Comparison of ENCODE assay signal across 8 cellular contexts in the genomic region with DNA sequence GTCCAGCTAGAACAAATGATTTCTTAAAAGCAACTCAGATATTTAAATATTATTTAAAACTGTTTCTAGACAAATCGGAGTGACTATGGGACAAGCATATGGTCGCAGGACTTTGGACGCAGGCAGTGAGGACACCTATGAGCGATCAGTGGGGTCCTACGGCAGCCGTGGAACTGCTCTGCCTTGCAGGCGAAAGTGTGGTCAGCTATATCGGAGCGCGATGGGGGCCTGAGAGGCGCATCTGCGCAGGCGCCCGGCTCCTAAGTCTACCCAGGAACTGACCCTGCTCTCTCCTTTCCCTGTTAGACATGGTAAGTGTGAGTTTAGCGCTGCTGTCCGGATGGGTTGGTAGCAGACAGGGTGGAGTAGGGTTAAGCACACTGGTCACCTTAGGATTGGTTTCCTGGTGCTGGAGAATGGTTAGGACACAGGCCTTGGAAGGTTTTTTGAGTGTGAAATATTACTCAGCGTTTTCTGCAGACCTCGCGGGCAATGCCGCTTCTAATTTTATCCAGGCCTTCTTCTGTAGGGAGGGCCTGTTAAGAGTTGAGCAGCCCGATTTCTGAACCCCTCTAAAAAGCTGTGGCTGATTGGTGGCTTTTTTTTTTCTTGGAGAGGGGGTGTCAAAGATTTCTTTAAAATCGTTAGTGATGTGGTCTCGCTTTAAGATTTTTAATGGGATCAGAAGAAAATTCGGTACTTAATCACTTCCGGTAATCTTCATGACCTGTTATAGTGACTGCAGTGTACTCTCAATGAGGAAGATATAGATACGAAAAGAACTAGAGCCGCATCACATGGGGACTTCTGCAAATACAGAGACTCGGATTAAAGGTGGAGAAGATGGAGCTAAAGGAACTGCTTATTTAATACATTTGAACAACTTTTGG. TPM values are rescaled to one million over a fixed set of nuclear protein-coding genes. Genes with fewer than 3 reads are reported as not detected.
DNase-seq lines count a peak whose midpoint lies in the region; ATAC-seq, FAIRE-seq and TF ChIP-seq lines count a peak whose summit lies in the region.

RABGGTB (plus strand) TSS at position 293 of the 890 bp plus-strand sequence; CDS start at position 309, 16 bp downstream.

- TF ChIP-seq CTCF in esophagus muscularis mucosa (IDR thresholded peaks at IDR 0.05): no peak

- H3K27me3 ChIP-seq in esophagus muscularis mucosa (no peaks in the 10 kb centered on the region), muscle layer of duodenum (ENCODE audit: low read depth, low read length) (no peaks in the 10 kb centered on the region)

- peak within 1 kb of the TSS; percentile 100 for H3K27ac Mint-ChIP-seq in activated T-cell treated with anti-CD3 and anti-CD28 coated beads, Interleukin-2, amount 50 U/mL, for 72 hours

- TF ChIP-seq EP300 in esophagus muscularis mucosa (IDR thresholded peaks at IDR 0.05): no peak

- H3K36me3 ChIP-seq in KOPT-K1 (ENCODE audit: insufficient read depth, low read length): peaks cover 43% of the 10 kb centered on the region
- peaks cover 8 to 33% (median 12%) of the 10 kb centered on the region in 4 donors for H3K36me3 ChIP-seq in esophagus muscularis mucosa
- peaks cover 9 to 21% of the 10 kb centered on the region in 2 donors for H3K36me3 ChIP-seq in muscle layer of duodenum (ENCODE audit: control insufficient read depth in 1 of 2, insufficient read depth in 2 of 2, low read length in 2 of 2)

- peak; percentile 88 for TF ChIP-seq POLR2A in esophagus muscularis mucosa (IDR thresholded peaks at IDR 0.05; ENCODE audit: low read depth)

- peak; percentile 74 for ATAC-seq in GM21786 (IDR thresholded peaks at IDR 0.05; ENCODE audit: unreplicated experiment)
- peak; percentile 96 to 99 for ATAC-seq in activated T-cell treated with anti-CD3 and anti-CD28 coated beads, Interleukin-2, amount 50 U/mL, for 72 hours (replicated peaks in 1 of 2)

- H3K4me1 Mint-ChIP-seq in activated T-cell treated with anti-CD3 and anti-CD28 coated beads, Interleukin-2, amount 50 U/mL, for 72 hours (ENCODE audit: low read depth): peaks cover 38% of the 10 kb centered on the region

- H3K36me3 Mint-ChIP-seq in activated T-cell treated with anti-CD3 and anti-CD28 coated beads, Interleukin-2, amount 50 U/mL, for 72 hours (ENCODE audit: insufficient read depth in 2 of 2): peaks cover 18 to 48% of the 10 kb centered on the region in 2 donors

- H3K9me3 ChIP-seq in KOPT-K1 (ENCODE audit: insufficient read depth, low read length, poor library complexity, severe bottlenecking): no peaks in the 10 kb centered on the region
- no peaks in the 10 kb centered on the region for H3K9me3 ChIP-seq in esophagus muscularis mucosa
- H3K9me3 ChIP-seq in muscle layer of duodenum (ENCODE audit: control insufficient read depth in 1 of 2, low read length in 2 of 2): no peaks in the 10 kb centered on the region

- H3K9me3 Mint-ChIP-seq in activated T-cell treated with anti-CD3 and anti-CD28 coated beads, Interleukin-2, amount 50 U/mL, for 72 hours: peaks cover 1 to 2% of the 10 kb centered on the region in 2 donors

- intact Hi-C loops in esophagus muscularis mucosa (cut with DNase I): loop anchor here (5.0 kb wide), 1 partner anchor 64 kb away; the partner anchor contains the start of gene ACADM

- peak within 1 kb of the TSS; percentile 98 to 99 for H3K4me3 Mint-ChIP-seq in activated T-cell treated with anti-CD3 and anti-CD28 coated beads, Interleukin-2, amount 50 U/mL, for 72 hours

- peak within 1 kb of the TSS; percentile 96 for H3K27ac ChIP-seq in KOPT-K1 (ENCODE audit: low read depth, low read length, poor library complexity, severe bottlenecking)
- H3K27ac ChIP-seq in esophagus muscularis mucosa (replicated peaks in 1 of 4): peak within 1 kb of the TSS; percentile 82 to 89 (median 86)
- peak within 1 kb of the TSS; percentile 97 for H3K27ac ChIP-seq in muscle layer of duodenum (ENCODE audit: low read length)

- H3K4me1 ChIP-seq in esophagus muscularis mucosa (peaks cover 35 to 54% (median 51%) of the 10 kb centered on the region in 4 donors), muscle layer of duodenum (ENCODE audit: control insufficient read depth in 1 of 2, insufficient read depth in 2 of 2, low read length in 2 of 2) (peaks cover 9 to 34% of the 10 kb centered on the region in 2 donors)

- H3K27me3 Mint-ChIP-seq in activated T-cell treated with anti-CD3 and anti-CD28 coated beads, Interleukin-2, amount 50 U/mL, for 72 hours (ENCODE audit: low read depth): no peaks in the 10 kb centered on the region

- peak; percentile 87 for FAIRE-seq in RCC 7860 (lab: Jason Lieb, UNC)

- WGBS in esophagus muscularis mucosa: under 1% methylated on average over 28 of the region's 28 CpGs

- DNase-seq in DMS79 (lab: John Stamatoyannopoulos, UW) (peak; percentile 86), RCC 7860 (ENCODE audit: low spot score) (peak; percentile 97), esophagus muscularis mucosa (ENCODE audit: extremely low spot score) (peak; percentile 98)
- peak; percentile 95 to 96 for DNase-seq in activated T-cell treated with anti-CD3 and anti-CD28 coated beads, Interleukin-2, amount 50 U/mL, for 72 hours
- DNase-seq in stimulated activated CD8-positive, alpha-beta memory T cell treated with anti-CD3 and anti-CD28 coated beads, Interleukin-7, amount 100 ng/mL, for 4 hours (ENCODE audit: low read depth in 2 of 2): peak; percentile 88

- H3K4me3 ChIP-seq in esophagus muscularis mucosa (peak within 1 kb of the TSS; percentile 68 to 92 (median 78)), muscle layer of duodenum (ENCODE audit: low read depth in 1 of 2, low read length in 2 of 2) (peak within 1 kb of the TSS; percentile 80 to 96)

RNA-seq across cellular contexts. Expression of gene RABGGTB, which starts in this region (rescaled TPM):
- 100 to 1,000 TPM; 133 to 156 TPM for total RNA-seq in activated T-cell treated with anti-CD3 and anti-CD28 coated beads, Interleukin-2, amount 50 U/mL, for 72 hours
- 10 to 100 TPM; 24.3 to 55.2 (median 38.1) TPM for total RNA-seq in esophagus muscularis mucosa

Comparison
In these comparisons a context has a peak if more than half of its experiments do, and no peak if none do; other contexts are left out.
1. Peak in every context shown above with its lines: DNase-seq, ATAC-seq, H3K4me3 ChIP-seq and H3K27ac ChIP-seq.